Comparison of ENCODE assay signal across 8 cellular contexts in the genomic region with DNA sequence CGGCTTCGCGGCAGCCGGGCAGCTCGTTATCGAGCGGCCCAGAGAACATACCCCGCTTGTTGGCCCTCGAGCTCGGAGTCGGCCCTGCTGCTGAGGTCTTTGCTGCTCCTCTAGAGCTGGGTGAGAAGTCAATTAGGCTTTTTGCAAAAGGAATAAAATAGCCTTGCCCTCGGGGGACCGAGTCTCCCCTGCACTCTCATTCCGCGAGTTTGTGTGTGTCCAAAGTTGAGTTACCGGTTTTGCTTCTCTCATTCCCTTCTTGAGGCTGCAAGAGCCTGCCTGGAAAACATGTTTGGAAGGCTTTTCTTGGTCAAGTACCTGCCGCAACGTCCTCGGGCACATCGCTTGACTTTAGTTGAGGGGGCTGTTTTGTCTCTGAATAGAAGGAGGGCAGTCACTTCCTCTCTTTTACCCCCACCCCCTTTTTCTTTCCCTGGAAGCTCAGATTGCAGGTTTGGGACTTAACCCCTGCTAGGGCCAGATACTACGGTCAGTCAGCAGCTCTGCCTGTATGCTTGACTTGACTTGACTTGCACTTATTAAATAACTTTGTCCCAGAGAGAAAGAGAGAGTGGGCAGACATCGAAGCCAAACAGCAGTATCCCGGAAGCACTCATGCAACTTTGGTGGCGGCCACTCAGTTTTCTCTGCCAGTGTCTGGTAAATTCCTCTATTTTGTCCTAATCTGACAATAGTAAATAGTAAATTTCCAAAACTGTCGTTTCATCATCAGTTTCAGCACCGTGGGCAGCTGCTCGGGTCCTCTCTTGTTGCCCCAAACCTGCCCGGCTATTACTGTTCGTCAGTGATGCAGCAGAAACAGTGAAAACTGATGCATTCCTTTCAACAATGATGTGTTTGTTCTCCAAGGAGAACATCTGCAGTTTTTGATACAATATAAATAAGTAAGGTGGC. TPM values are rescaled to one million over a fixed set of nuclear protein-coding genes. Genes with fewer than 3 reads are reported as not detected.
A peak's percentile ranks its signal among the peaks of the same experiment; 100 is the strongest.
DNase-seq lines count a peak whose midpoint lies in the region; FAIRE-seq and TF ChIP-seq lines count a peak whose summit lies in the region.

No MANE protein-coding gene starts in this region.

- CTCF ChIA-PET in activated CD4-positive, alpha-beta memory T cell treated with anti-CD3 and anti-CD28 coated beads, Interleukin-2, amount 10 ng/mL, durations not matched to agents 7 days and 5 days (lab: Charles Lee), result interaction anchor here (0.6 to 2.2 kb wide), 5 partner anchors 43 to 533 kb away, joined by 3 to 13 read pairs (median 4); partner anchors contain the start of gene COMMD2

- H3K27ac ChIP-seq in esophagus muscularis mucosa (replicated peaks in 1 of 4) (peak overlapping the region; percentile 91 to 98 (median 96)), muscle layer of colon (ENCODE audit: low read depth, low read length) (peak overlapping the region; percentile 97)

- no peak for TF ChIP-seq EP300 in esophagus muscularis mucosa (IDR thresholded peaks at IDR 0.05)

- no peak for TF ChIP-seq CTCF in esophagus muscularis mucosa (IDR thresholded peaks at IDR 0.05)

- peak; percentile 57 for DNase-seq in NCI-H2196 (lab: John Stamatoyannopoulos, UW; ENCODE audit: unreplicated experiment)
- no peak for DNase-seq in NCI-H2196 treated with DMSO at 0.1 percent for 48 hours (lab: John Stamatoyannopoulos, UW; ENCODE audit: unreplicated experiment)
- no peak for DNase-seq in H54 (ENCODE audit: insufficient read length, low spot score)
- DNase-seq in Kasumi-1 (lab: John Stamatoyannopoulos, UW), result peak; percentile 47 to 68
- peak; percentile 29 for DNase-seq in activated CD4-positive, alpha-beta memory T cell treated with anti-CD3 and anti-CD28 coated beads, Interleukin-2, amount 10 ng/mL, durations not matched to agents 7 days and 5 days
- no peak for DNase-seq in esophagus muscularis mucosa (ENCODE audit: extremely low spot score)
- DNase-seq in urothelium cell line (ENCODE audit: low spot score), result peak; percentile 13

- intact Hi-C loops in esophagus muscularis mucosa (cut with DNase I), result no loop called here

- under 1% methylated on average over 26 of the region's 29 CpGs for WGBS in esophagus muscularis mucosa

- TF ChIP-seq POLR2A in H54 (IDR thresholded peaks at IDR 0.05; ENCODE audit: low read depth, low read length) (no peak), esophagus muscularis mucosa (IDR thresholded peaks at IDR 0.05; ENCODE audit: low read depth) (no peak)

- H3K4me3 ChIP-seq in esophagus muscularis mucosa (peak overlapping the region; percentile 67 to 91 (median 81)), muscle layer of colon (ENCODE audit: low read depth in 1 of 2, low read length in 2 of 2) (peak overlapping the region; percentile 82 to 90)

- H3K27ac Mint-ChIP-seq in activated CD4-positive, alpha-beta memory T cell treated with anti-CD3 and anti-CD28 coated beads, Interleukin-2, amount 10 ng/mL, durations not matched to agents 7 days and 5 days, result peak overlapping the region; percentile 99

- H3K9me3 ChIP-seq in esophagus muscularis mucosa (no peaks in the 10 kb centered on the region), muscle layer of colon (ENCODE audit: low read length) (no peaks in the 10 kb centered on the region)

- H3K27me3 ChIP-seq in esophagus muscularis mucosa (no peaks in the 10 kb centered on the region), muscle layer of colon (ENCODE audit: control insufficient read depth in 1 of 2, insufficient read depth in 2 of 2, low read length in 2 of 2) (no peaks in the 10 kb centered on the region)

- H3K36me3 Mint-ChIP-seq in activated CD4-positive, alpha-beta memory T cell treated with anti-CD3 and anti-CD28 coated beads, Interleukin-2, amount 10 ng/mL, durations not matched to agents 7 days and 5 days (ENCODE audit: low read depth), result peaks cover 30% of the 10 kb centered on the region

- H3K27me3 Mint-ChIP-seq in activated CD4-positive, alpha-beta memory T cell treated with anti-CD3 and anti-CD28 coated beads, Interleukin-2, amount 10 ng/mL, durations not matched to agents 7 days and 5 days, result peaks cover 5% of the 10 kb centered on the region

- H3K9ac ChIP-seq in muscle layer of colon (ENCODE audit: low read length), result peak overlapping the region; percentile 84

- H3K4me3 Mint-ChIP-seq in activated CD4-positive, alpha-beta memory T cell treated with anti-CD3 and anti-CD28 coated beads, Interleukin-2, amount 10 ng/mL, durations not matched to agents 7 days and 5 days, result peak overlapping the region; percentile 97

- POLR2A ChIA-PET in activated CD4-positive, alpha-beta memory T cell treated with anti-CD3 and anti-CD28 coated beads, Interleukin-2, amount 10 ng/mL, durations not matched to agents 7 days and 5 days (lab: Charles Lee), result interaction anchor here (1.0 to 3.2 kb wide), 5 partner anchors 9 to 599 kb away, joined by 3 to 22 read pairs (median 3); partner anchors contain the start of gene COMMD2

- FAIRE-seq in H54 (lab: Jason Lieb, UNC) (peak; percentile 87), urothelium cell line (lab: Jason Lieb, UNC) (no peak)

- H3K9me3 Mint-ChIP-seq in activated CD4-positive, alpha-beta memory T cell treated with anti-CD3 and anti-CD28 coated beads, Interleukin-2, amount 10 ng/mL, durations not matched to agents 7 days and 5 days, result peaks cover 6% of the 10 kb centered on the region

- H3K4me1 Mint-ChIP-seq in activated CD4-positive, alpha-beta memory T cell treated with anti-CD3 and anti-CD28 coated beads, Interleukin-2, amount 10 ng/mL, durations not matched to agents 7 days and 5 days, result peaks cover 50% of the 10 kb centered on the region

- H3K4me1 ChIP-seq in esophagus muscularis mucosa (peaks cover 37 to 58% (median 56%) of the 10 kb centered on the region in 4 donors), muscle layer of colon (ENCODE audit: insufficient read depth, low read length) (peaks cover 44% of the 10 kb centered on the region)

- H3K36me3 ChIP-seq in esophagus muscularis mucosa (no peaks in the 10 kb centered on the region), muscle layer of colon (ENCODE audit: insufficient read depth, low read length) (no peaks in the 10 kb centered on the region)

RNA-seq across cellular contexts. Expression of gene RNF13, which starts 0.6 kb away (rescaled TPM):
- total RNA-seq in activated CD4-positive, alpha-beta memory T cell treated with anti-CD3 and anti-CD28 coated beads, Interleukin-2, amount 10 ng/mL, durations not matched to agents 7 days and 5 days, result 10 to 100 TPM; 37.2 to 42.4 TPM
- total RNA-seq in esophagus muscularis mucosa, result 10 to 100 TPM; 52.9 to 95.1 (median 78.2) TPM

RNA-seq across cellular contexts. Expression of gene ANKUB1, which starts 21.3 kb away (rescaled TPM):
- not detected for total RNA-seq in activated CD4-positive, alpha-beta memory T cell treated with anti-CD3 and anti-CD28 coated beads, Interleukin-2, amount 10 ng/mL, durations not matched to agents 7 days and 5 days
- total RNA-seq in esophagus muscularis mucosa, result under 1 TPM in 1 of 4 donors, not detected in 3; 0.13 TPM

Comparison
In these comparisons a context has a peak if more than half of its experiments do, and no peak if none do; other contexts are left out.
1. DNase-seq: peak in NCI-H2196 (single experiment), Kasumi-1 (2 of 2), activated CD4-positive, alpha-beta memory T cell treated with anti-CD3 and anti-CD28 coated beads, Interleukin-2, amount 10 ng/mL, durations not matched to agents 7 days and 5 days (single experiment) and urothelium cell line (single experiment); none in NCI-H2196 treated with DMSO at 0.1 percent for 48 hours (single experiment), H54 (single experiment) and esophagus muscularis mucosa (single experiment).